8 cellular contexts compared by ENCODE assay signal in the genomic region with DNA sequence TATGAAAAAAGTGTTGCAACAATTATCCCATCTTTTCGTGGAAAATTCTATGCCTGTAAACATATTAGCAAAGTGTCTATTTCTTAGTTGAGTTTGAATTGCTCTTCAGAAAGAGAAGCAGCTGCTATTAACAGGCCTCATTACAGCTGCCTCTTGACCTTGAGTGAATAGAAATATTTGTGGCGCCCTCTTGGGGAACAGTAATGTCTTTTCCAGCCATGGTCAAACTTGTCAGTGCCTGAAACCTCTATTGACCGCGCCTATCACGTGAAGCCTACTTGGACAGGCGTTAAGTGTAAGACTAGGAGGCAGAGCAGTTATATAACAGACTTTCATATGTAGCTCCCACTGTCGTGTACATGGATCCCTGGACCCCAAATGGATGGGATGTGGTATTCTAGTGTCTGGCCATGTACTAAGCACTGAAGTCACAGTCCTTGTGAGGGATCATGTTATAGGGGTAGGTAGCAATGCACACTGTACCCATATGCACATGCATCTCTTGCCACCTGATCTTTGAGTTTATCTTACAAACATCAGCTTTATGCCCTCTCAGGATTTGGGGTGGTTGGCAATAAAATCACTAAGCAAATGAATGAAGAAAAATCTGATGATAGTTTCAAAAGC.
A peak's percentile ranks its signal among the peaks of the same experiment; 100 is the strongest.
DNase-seq lines count a peak whose midpoint lies in the region; ATAC-seq and TF ChIP-seq lines count a peak whose summit lies in the region.

No MANE protein-coding gene starts in this region.

- DNase-seq in Daoy (ENCODE audit: low read depth) (peak; percentile 28), HPDE6-E6E7 (ENCODE audit: extremely low spot score) (peak; percentile 10), OCI-LY7 (ENCODE audit: low spot score) (peak; percentile 26), fibroblast of the aortic adventitia (ENCODE audit: low read depth) (peak; percentile 67), retinal pigment epithelial cell (ENCODE audit: low read depth) (no peak), uterus (no peak)
- DNase-seq in stimulated activated naive CD4-positive, alpha-beta T cell treated with Interleukin-2 at 50 U/mL for 16 hours (lab: John Stamatoyannopoulos, UW) = no peak

- H3K9me3 ChIP-seq in OCI-LY7 (ENCODE audit: low read length) (no peaks in the 10 kb centered on the region), uterus (no peaks in the 10 kb centered on the region)

- H3K4me1 ChIP-seq in OCI-LY7 (ENCODE audit: insufficient read depth, low read length, poor library complexity, severe bottlenecking) (no peaks in the 10 kb centered on the region), uterus (no peaks in the 10 kb centered on the region)

- H3K9me2 ChIP-seq in OCI-LY7 (ENCODE audit: insufficient read depth, low read length) = no peaks in the 10 kb centered on the region

- TF ChIP-seq POLR2A in uterus (IDR thresholded peaks at IDR 0.05) = no peak

- H3K4me3 ChIP-seq in OCI-LY7 (ENCODE audit: low read depth, low read length, poor library complexity, severe bottlenecking) = no peak overlapping the region
- no peak overlapping the region for H3K4me3 ChIP-seq in fibroblast of the aortic adventitia (ENCODE audit: low read depth, low read length)
- no peak overlapping the region for H3K4me3 ChIP-seq in retinal pigment epithelial cell (ENCODE audit: low read length)
- H3K4me3 ChIP-seq in uterus = no peak overlapping the region

- peak; percentile 79 for ATAC-seq in GM21390 (IDR thresholded peaks at IDR 0.05; ENCODE audit: unreplicated experiment)

- no peak overlapping the region for H2AFZ ChIP-seq in OCI-LY7 (ENCODE audit: low read length)

- H4K20me1 ChIP-seq in OCI-LY7 (ENCODE audit: insufficient read depth, low read length) = no peaks in the 10 kb centered on the region

- H3K4me2 ChIP-seq in OCI-LY7 (ENCODE audit: low read length) = no peak overlapping the region

- CTCF ChIA-PET in OCI-LY7 (lab: Charles Lee; ENCODE audit: unreplicated experiment) = no interaction called here

- H3K79me2 ChIP-seq in OCI-LY7 (ENCODE audit: insufficient read depth, low read depth, low read length) = no peaks in the 10 kb centered on the region

- POLR2A ChIA-PET in OCI-LY7 (lab: Charles Lee) = no interaction called here

- H3K36me3 ChIP-seq in OCI-LY7 (ENCODE audit: insufficient read depth, low read length) (no peaks in the 10 kb centered on the region), uterus (no peaks in the 10 kb centered on the region)

- intact Hi-C loops in OCI-LY7 (cut with micrococcal nuclease; ENCODE audit: unreplicated experiment) = loop anchor here (10.0 kb wide), 1 partner anchor 309 kb away; no protein-coding TSS in a partner anchor
- intact Hi-C loops in uterus (cut with DNase I; ENCODE audit: low total_unique reads) = no loop called here

- H3K27me3 ChIP-seq in uterus = no peaks in the 10 kb centered on the region

- H3K27ac ChIP-seq in OCI-LY7 (ENCODE audit: low read depth, low read length, poor library complexity, severe bottlenecking) (no peak overlapping the region), uterus (no peak overlapping the region)

- TF ChIP-seq CTCF in OCI-LY7 (conservative IDR thresholded peaks at IDR 0.05; ENCODE audit: low read length) (peak; percentile 65), fibroblast of the aortic adventitia (IDR thresholded peaks at IDR 0.05; ENCODE audit: insufficient read depth, low read length) (peak; percentile 49), retinal pigment epithelial cell (conservative IDR thresholded peaks at IDR 0.05; ENCODE audit: low read depth, low read length) (peak; percentile 49), uterus (IDR thresholded peaks at IDR 0.05) (no peak)

- no TSS peak for BruUV-seq in OCI-LY7 (replicated peaks; lab: Mats Ljungman, UMichigan)

Comparison
In these comparisons a context has a peak if more than half of its experiments do, and no peak if none do; other contexts are left out.
1. DNase-seq: peak in Daoy (single experiment), HPDE6-E6E7 (single experiment), OCI-LY7 (single experiment) and fibroblast of the aortic adventitia (single experiment); none in retinal pigment epithelial cell (single experiment), stimulated activated naive CD4-positive, alpha-beta T cell treated with Interleukin-2 at 50 U/mL for 16 hours (single experiment) and uterus (0 of 2).
2. CTCF ChIP-seq: peak in OCI-LY7 (single experiment), fibroblast of the aortic adventitia (single experiment) and retinal pigment epithelial cell (single experiment); none in uterus (0 of 4).